1 cellular context compared by ENCODE assay signal in genomic region chr4:118775405-118775804, GRCh38.
TF ChIP-seq lines count a peak whose summit lies in the region.

No MANE protein-coding gene starts in this region.

TF ChIP-seq in HCT116, 20 proteins besides CTCF, POLR2A, EP300 and RAD21 (continued from another document):
- no peak for TF ChIP-seq SP1 (IDR thresholded peaks at IDR 0.05; ENCODE audit: low read depth)
- TF ChIP-seq, protein P1, sequence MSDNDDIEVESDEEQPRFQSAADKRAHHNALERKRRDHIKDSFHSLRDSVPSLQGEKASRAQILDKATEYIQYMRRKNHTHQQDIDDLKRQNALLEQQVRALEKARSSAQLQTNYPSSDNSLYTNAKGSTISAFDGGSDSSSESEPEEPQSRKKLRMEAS (IDR thresholded peaks at IDR 0.05), result no peak
- TF ChIP-seq, protein P2, sequence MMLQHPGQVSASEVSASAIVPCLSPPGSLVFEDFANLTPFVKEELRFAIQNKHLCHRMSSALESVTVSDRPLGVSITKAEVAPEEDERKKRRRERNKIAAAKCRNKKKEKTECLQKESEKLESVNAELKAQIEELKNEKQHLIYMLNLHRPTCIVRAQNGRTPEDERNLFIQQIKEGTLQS (IDR thresholded peaks at IDR 0.05), result no peak
- no peak for TF ChIP-seq SIN3A (IDR thresholded peaks at IDR 0.05; ENCODE audit: low read depth)
- no peak for TF ChIP-seq JUND (IDR thresholded peaks at IDR 0.05)
- no peak for TF ChIP-seq EZH2 (IDR thresholded peaks at IDR 0.05)
- TF ChIP-seq SRF (IDR thresholded peaks at IDR 0.05; ENCODE audit: low read depth), result no peak
- TF ChIP-seq FOSL1 (IDR thresholded peaks at IDR 0.05; ENCODE audit: low read depth), result no peak
- TF ChIP-seq TCF7L2 (IDR thresholded peaks at IDR 0.05; ENCODE audit: borderline replicate concordance, extremely low read depth, insufficient read depth, insufficient read length), result no peak
- TF ChIP-seq EGR1 (IDR thresholded peaks at IDR 0.05; ENCODE audit: low read depth), result no peak
- no peak for TF ChIP-seq YY1 (IDR thresholded peaks at IDR 0.05; ENCODE audit: extremely low read depth, insufficient replicate concordance, low read depth, low read length)
- TF ChIP-seq ELF1 (IDR thresholded peaks at IDR 0.05; ENCODE audit: borderline replicate concordance, low read depth), result no peak
- no peak for TF ChIP-seq EZH2phosphoT487 (IDR thresholded peaks at IDR 0.05; ENCODE audit: borderline replicate concordance)
- TF ChIP-seq ZNF274 (IDR thresholded peaks at IDR 0.05; ENCODE audit: low read depth, low read length), result no peak
TF ChIP-seq in HCT116: peak in this region for 0.
